In genomic region chr10:50415292-50415691, GRCh38 we compare ENCODE assay signal across 1 cellular context.
TF ChIP-seq lines count a peak whose summit lies in the region.

No MANE protein-coding gene starts in this region.

TF ChIP-seq in IMR-90, 13 proteins besides CTCF, POLR2A, EP300 and RAD21:
- TF ChIP-seq CEBPB (IDR thresholded peaks at IDR 0.05; ENCODE audit: low read depth, low read length) (no peak), BHLHE40 (IDR thresholded peaks at IDR 0.05; ENCODE audit: low read depth, low read length) (no peak), CHD1 (IDR thresholded peaks at IDR 0.05; ENCODE audit: low read depth, low read length) (no peak)
